Comparison of ENCODE assay signal across 8 cellular contexts in the genomic region with DNA sequence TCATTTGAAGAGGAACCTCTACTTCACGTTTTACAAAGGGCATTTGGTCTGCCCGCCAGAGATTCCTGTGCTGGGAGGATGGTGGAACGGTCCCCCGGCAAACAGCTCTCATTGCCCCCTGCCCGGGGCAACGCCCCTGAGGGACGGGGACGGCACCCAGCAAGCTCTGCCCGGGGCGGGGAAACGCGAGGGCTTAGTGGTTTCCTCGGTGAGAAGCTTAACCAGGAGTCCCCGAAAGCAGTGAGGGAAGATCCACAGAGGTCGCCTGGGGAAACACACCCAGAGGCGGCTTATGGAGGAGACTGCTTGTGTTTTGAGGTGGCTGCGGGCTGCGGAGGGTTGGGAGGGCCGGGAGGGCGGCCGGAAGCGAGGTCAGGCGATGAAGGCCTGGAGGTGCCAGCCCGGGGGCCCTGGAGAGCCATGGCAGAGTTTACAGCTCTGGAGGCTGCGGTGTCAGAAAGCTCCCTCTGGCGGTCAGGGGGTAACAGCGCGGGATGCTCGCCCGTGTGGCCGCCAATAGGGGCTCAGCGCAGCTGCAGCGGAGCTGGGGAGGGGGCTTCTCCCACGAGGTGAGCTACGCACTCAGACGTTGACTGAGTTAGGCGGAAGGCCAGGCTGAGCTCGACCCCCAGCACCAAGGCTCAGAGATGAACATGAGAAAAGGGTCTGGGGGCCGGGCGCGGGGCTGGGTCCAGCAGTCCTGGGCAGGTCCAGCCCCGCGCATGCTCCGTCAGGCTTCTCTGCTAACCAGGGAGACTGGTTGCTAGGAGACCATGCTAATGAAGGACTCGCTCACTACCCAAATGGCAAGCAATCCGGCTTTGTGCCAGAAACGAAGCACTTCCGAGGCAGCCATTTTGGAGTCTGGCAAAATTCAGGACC. TPM values are rescaled to one million over a fixed set of nuclear protein-coding genes. Genes with fewer than 3 reads are reported as not detected.
DNase-seq lines count a peak whose midpoint lies in the region; ATAC-seq and TF ChIP-seq lines count a peak whose summit lies in the region.

No MANE protein-coding gene starts in this region.

- 6% methylated on average over 15 of the region's 48 CpGs; no CpG with 5 or more reads in 1 of the 2 experiments for WGBS in IMR-90 (ENCODE audit: extremely low coverage in 2 of 2, insufficient read length in 1 of 2), 2 experiments

- H2BK5ac ChIP-seq in IMR-90 (ENCODE audit: low read depth, low read length, poor library complexity, severe bottlenecking) = peak overlapping the region; percentile 80

- H2AK5ac ChIP-seq in IMR-90 (ENCODE audit: low read depth, low read length) = peak overlapping the region; percentile 21; the same call in 1 of the 2 replicates

- H3K14ac ChIP-seq in IMR-90 (replicated peaks; ENCODE audit: low read depth, low read length) = peak overlapping the region; percentile 79

- peak; percentile 98 for DNase-seq in DMS53 (lab: John Stamatoyannopoulos, UW)
- peak; percentile 84 for DNase-seq in IMR-90
- DNase-seq in OCI-LY7 (ENCODE audit: low spot score) = peak; percentile 99
- DNase-seq in activated T-cell treated with anti-CD3 and anti-CD28 coated beads for 4 hours = peak; percentile 86
- no peak for DNase-seq in epithelial cell of prostate (ENCODE audit: low read depth, low spot score)
- peak; percentile 95 to 99 (median 98) for DNase-seq in mucosa of descending colon
- DNase-seq in stimulated activated CD8-positive, alpha-beta memory T cell treated with anti-CD3 and anti-CD28 coated beads, Interleukin-4, amount 100 ng/mL, for 1 hour (ENCODE audit: low read depth in 2 of 2, low spot score in 1 of 2) = peak; percentile 76 to 89

- peak overlapping the region; percentile 64 for H3K18ac ChIP-seq in IMR-90 (ENCODE audit: low read depth, low read length)

- H2BK120ac ChIP-seq in IMR-90 (ENCODE audit: low read depth, low read length) = peak overlapping the region; percentile 91

- H2AK9ac ChIP-seq in IMR-90 (replicated peaks; ENCODE audit: low read depth, low read length, poor library complexity) = peak overlapping the region; percentile 94

- ATAC-seq in GM21529 (IDR thresholded peaks at IDR 0.05; ENCODE audit: unreplicated experiment) (peak; percentile 59), IMR-90 (ENCODE audit: low read depth) (peak; percentile 82), mucosa of descending colon (peak; percentile 77)

- peak overlapping the region; percentile 65 for H3K4me3 ChIP-seq in IMR-90 (ENCODE audit: insufficient read depth, low read depth, low read length)
- H3K4me3 ChIP-seq in OCI-LY7 (ENCODE audit: low read depth, low read length, poor library complexity, severe bottlenecking) = peak overlapping the region; percentile 83
- peak overlapping the region; percentile 88 for H3K4me3 ChIP-seq in mucosa of descending colon

- H3K4me1 ChIP-seq in IMR-90 (ENCODE audit: control insufficient read depth, insufficient read depth, low read length) = peaks cover 12% of the 10 kb centered on the region
- peaks cover 36% of the 10 kb centered on the region for H3K4me1 ChIP-seq in OCI-LY7 (ENCODE audit: insufficient read depth, low read length, poor library complexity, severe bottlenecking)
- H3K4me1 ChIP-seq in mucosa of descending colon (ENCODE audit: low read depth) = peaks cover 33% of the 10 kb centered on the region

- H3K27ac ChIP-seq in IMR-90 (ENCODE audit: insufficient read depth, low read length) = peak overlapping the region; percentile 80
- H3K27ac ChIP-seq in OCI-LY7 (ENCODE audit: low read depth, low read length, poor library complexity, severe bottlenecking) = peak overlapping the region; percentile 54
- H3K27ac ChIP-seq in epithelial cell of prostate = peak overlapping the region; percentile 90

- H3K9ac ChIP-seq in IMR-90 (ENCODE audit: low read depth, low read length) = peak overlapping the region; percentile 65

- peaks cover 6% of the 10 kb centered on the region; the same call in 1 of the 2 replicates for H3K79me2 ChIP-seq in OCI-LY7 (ENCODE audit: insufficient read depth, low read depth, low read length)

- H4K5ac ChIP-seq in IMR-90 (ENCODE audit: low read depth, low read length) = peak overlapping the region; percentile 89

- H2AFZ ChIP-seq in IMR-90 (replicated peaks; ENCODE audit: low read length, poor library complexity) = peak overlapping the region; percentile 99
- peak overlapping the region; percentile 95 for H2AFZ ChIP-seq in OCI-LY7 (ENCODE audit: low read length)

- in situ Hi-C loops in IMR-90 (cut with MboI; ENCODE audit: low sequenced_read_pairs) = no loop called here

- H4K91ac ChIP-seq in IMR-90 (ENCODE audit: insufficient read depth, low read depth, low read length) = peak overlapping the region; percentile 74

- H3K36me3 ChIP-seq in IMR-90 (ENCODE audit: control insufficient read depth, insufficient read depth, low read length) (no peaks in the 10 kb centered on the region; the same call in 1 of the 2 replicates), OCI-LY7 (ENCODE audit: insufficient read depth, low read length) (no peaks in the 10 kb centered on the region; the same call in 1 of the 2 replicates), mucosa of descending colon (ENCODE audit: low read depth) (no peaks in the 10 kb centered on the region)

- peak overlapping the region; percentile 92 for H3K56ac ChIP-seq in IMR-90 (ENCODE audit: extremely low read depth, insufficient read depth, low read length)

- peaks cover 0 to 24% of the 10 kb centered on the region in 2 experiments; a peak in 2 of 4 replicates for H3K79me1 ChIP-seq in IMR-90 (ENCODE audit: low read depth in 1 of 2, low read length in 2 of 2)

- intact Hi-C loops in IMR-90 (cut with micrococcal nuclease) (loop anchor here (5.0 kb wide), 1 partner anchor 124 kb away; no protein-coding TSS in a partner anchor), OCI-LY7 (cut with micrococcal nuclease; ENCODE audit: unreplicated experiment) (loop anchor here (2.0 kb wide), 2 partner anchors 18 to 64 kb away; no protein-coding TSS in a partner anchor), mucosa of descending colon (cut with DNase I, micrococcal nuclease) (no loop called here)

- TF ChIP-seq POLR2A in IMR-90 (IDR thresholded peaks at IDR 0.05; ENCODE audit: low read depth, low read length) = no peak

- H3K9me2 ChIP-seq in OCI-LY7 (ENCODE audit: insufficient read depth, low read length) = no peaks in the 10 kb centered on the region

- H4K8ac ChIP-seq in IMR-90 (ENCODE audit: low read depth in 2 of 2, low read length in 2 of 2) = peak overlapping the region; percentile 18 to 96

- dilution Hi-C loops in IMR-90 (cut with HindIII; ENCODE audit: low sequenced_read_pairs, unreplicated experiment) = no loop called here

- no peak overlapping the region; the same call in 2 of the 3 replicates for H2BK15ac ChIP-seq in IMR-90 (ENCODE audit: low read depth, low read length)

- no peaks in the 10 kb centered on the region for H3K27me3 ChIP-seq in IMR-90 (ENCODE audit: control insufficient read depth, insufficient read depth, low read length)

- H3K4me2 ChIP-seq in IMR-90 (ENCODE audit: low read depth, low read length) (peak overlapping the region; percentile 65), OCI-LY7 (ENCODE audit: low read length) (peak overlapping the region; percentile 98)

- TF ChIP-seq RAD21 in IMR-90 (IDR thresholded peaks at IDR 0.05; ENCODE audit: low read length) = peak; percentile 68

- POLR2A ChIA-PET in IMR-90 (lab: Charles Lee; ENCODE audit: unreplicated experiment) = interaction anchor here (0.6 kb wide), 1 partner anchor 20 kb away, joined by 3 read pairs; no protein-coding TSS in a partner anchor
- POLR2A ChIA-PET in OCI-LY7 (lab: Charles Lee) = interaction anchor here (0.6 to 0.9 kb wide), 4 partner anchors 16 to 85 kb away, joined by 3 to 6 read pairs (median 3); partner anchors contain the start of gene CDC34

- peak overlapping the region; percentile 82 for H3K4ac ChIP-seq in IMR-90 (ENCODE audit: low read depth, low read length)

- H4K20me1 ChIP-seq in IMR-90 (ENCODE audit: insufficient read depth, low read length) = no peaks in the 10 kb centered on the region
- H4K20me1 ChIP-seq in OCI-LY7 (ENCODE audit: insufficient read depth, low read length) = no peaks in the 10 kb centered on the region

- peaks cover 3% of the 10 kb centered on the region; the same call in 1 of the 2 replicates for H3K9me1 ChIP-seq in IMR-90 (ENCODE audit: insufficient read depth, low read length)

- H3K23ac ChIP-seq in IMR-90 (ENCODE audit: low read depth, low read length) = peak overlapping the region; percentile 88; the same call in 1 of the 2 replicates

- TF ChIP-seq CTCF in IMR-90 (conservative IDR thresholded peaks at IDR 0.05; ENCODE audit: low read depth, low read length) (peak; percentile 99), OCI-LY7 (conservative IDR thresholded peaks at IDR 0.05; ENCODE audit: low read length) (peak; percentile 87), mucosa of descending colon (IDR thresholded peaks at IDR 0.05) (peak; percentile 98)

- BruUV-seq in IMR-90 (replicated peaks; lab: Mats Ljungman, UMichigan) (no TSS peak), OCI-LY7 (replicated peaks; lab: Mats Ljungman, UMichigan) (no TSS peak)

- H3K9me3 ChIP-seq in IMR-90 (ENCODE audit: control insufficient read depth, insufficient read depth, low read length) (no peaks in the 10 kb centered on the region), OCI-LY7 (ENCODE audit: low read length) (no peaks in the 10 kb centered on the region), mucosa of descending colon (no peaks in the 10 kb centered on the region)

- CTCF ChIA-PET in IMR-90 (lab: Yijun Ruan, JAX) = interaction anchor here (1.0 to 1.6 kb wide), 3 partner anchors 11 to 20 kb away, joined by 3 to 8 read pairs (median 7); no protein-coding TSS in a partner anchor
- CTCF ChIA-PET in OCI-LY7 (lab: Charles Lee; ENCODE audit: unreplicated experiment) = interaction anchor here (1.0 kb wide), 2 partner anchors 15 to 136 kb away, joined by 3 read pairs; no protein-coding TSS in a partner anchor

- peak overlapping the region; percentile 55 for H2BK20ac ChIP-seq in IMR-90 (ENCODE audit: low read depth, low read length)

RNA-seq across cellular contexts. Expression of gene TPGS1, which starts 0.7 kb away (rescaled TPM):
- 2.7 and 4.2 TPM in 2 replicates for total RNA-seq in IMR-90 (2012; rRNA removed)
- 6.3 and 13.9 TPM in 2 replicates for polyA plus RNA-seq in IMR-90 (2012; rRNA removed)
- 13.7 and 31.3 TPM in 2 replicates for polyA plus RNA-seq in IMR-90 (2012; cell fraction: cytosol; rRNA removed)
- polyA plus RNA-seq in IMR-90 (2012; cell fraction: nucleus; rRNA removed; ENCODE audit: low replicate concordance) = 5.7 and 24.7 TPM in 2 replicates
- 17.2 and 25.6 TPM in 2 replicates for total RNA-seq in OCI-LY7 (2014; rRNA removed; shearing (Covaris generic))
- 20.8 and 24.4 TPM in 2 replicates for total RNA-seq in OCI-LY7 (2022)
- 10 to 100 TPM; 15.5 to 20.6 (median 16.0) TPM for total RNA-seq in mucosa of descending colon

RNA-seq across cellular contexts. Expression of gene MADCAM1, which starts 10.4 kb away (rescaled TPM):
- total RNA-seq in IMR-90 (2012; rRNA removed) (not detected in 2 replicates), OCI-LY7 (2022) (2.0 TPM in 2 replicates), mucosa of descending colon (1 to 10 TPM; 2.3 to 4.3 (median 4.1) TPM)
- 0.24 and 0.26 TPM in 2 replicates for polyA plus RNA-seq in IMR-90 (2012; rRNA removed)
- polyA plus RNA-seq in IMR-90 (2012; cell fraction: cytosol; rRNA removed) = 0.35 TPM in 1 of 2 replicates, not detected in the other
- polyA plus RNA-seq in IMR-90 (2012; cell fraction: nucleus; rRNA removed; ENCODE audit: low replicate concordance) = 1.1 and 2.5 TPM in 2 replicates
- 0.26 and 0.69 TPM in 2 replicates for total RNA-seq in OCI-LY7 (2014; rRNA removed; shearing (Covaris generic))

RNA-seq across cellular contexts. Expression of gene CDC34, which starts 24.9 kb away (rescaled TPM):
- total RNA-seq in IMR-90 (2012; rRNA removed) = 35.7 and 39.2 TPM in 2 replicates
- 68.9 and 80.8 TPM in 2 replicates for polyA plus RNA-seq in IMR-90 (2012; rRNA removed)
- 94.6 and 103 TPM in 2 replicates for polyA plus RNA-seq in IMR-90 (2012; cell fraction: cytosol; rRNA removed)
- 46.7 and 97.7 TPM in 2 replicates for polyA plus RNA-seq in IMR-90 (2012; cell fraction: nucleus; rRNA removed; ENCODE audit: low replicate concordance)
- total RNA-seq in OCI-LY7 (2014; rRNA removed; shearing (Covaris generic)) = 65.2 and 77.2 TPM in 2 replicates
- 58.0 and 58.2 TPM in 2 replicates for total RNA-seq in OCI-LY7 (2022)
- 10 to 100 TPM; 64.6 to 78.0 (median 71.2) TPM for total RNA-seq in mucosa of descending colon

RNA-seq across cellular contexts. Expression of gene GZMM, which starts 37.2 kb away (rescaled TPM):
- total RNA-seq in IMR-90 (2012; rRNA removed) (not detected in 2 replicates), OCI-LY7 (2022) (not detected in 2 replicates), mucosa of descending colon (1 to 10 TPM in 2 of 3 donors, under 1 TPM in 1; 0.76 to 1.4 (median 1.4) TPM)
- polyA plus RNA-seq in IMR-90 (2012; rRNA removed) = 0.11 and 0.24 TPM in 2 replicates
- polyA plus RNA-seq in IMR-90 (2012; cell fraction: cytosol; rRNA removed) = 0.23 and 0.81 TPM in 2 replicates
- polyA plus RNA-seq in IMR-90 (2012; cell fraction: nucleus; rRNA removed; ENCODE audit: low replicate concordance) = 0.11 and 0.50 TPM in 2 replicates
- total RNA-seq in OCI-LY7 (2014; rRNA removed; shearing (Covaris generic)) = not detected in 2 replicates

RNA-seq across cellular contexts. Expression of gene SHC2, which starts 45.8 kb away (rescaled TPM):
- under 0.01 TPM in 1 of 2 replicates, not detected in the other for total RNA-seq in IMR-90 (2012; rRNA removed)
- polyA plus RNA-seq in IMR-90 (2012; rRNA removed) = 0.68 and 0.72 TPM in 2 replicates
- polyA plus RNA-seq in IMR-90 (2012; cell fraction: cytosol; rRNA removed) = 0.14 and 0.65 TPM in 2 replicates
- 5.9 and 6.9 TPM in 2 replicates for polyA plus RNA-seq in IMR-90 (2012; cell fraction: nucleus; rRNA removed; ENCODE audit: low replicate concordance)
- total RNA-seq in OCI-LY7 (2014; rRNA removed; shearing (Covaris generic)) = 0.28 TPM in 1 of 2 replicates, not detected in the other
- 0.48 and 0.65 TPM in 2 replicates for total RNA-seq in OCI-LY7 (2022)
- total RNA-seq in mucosa of descending colon = 10 to 100 TPM in 1 of 3 donors, 1 to 10 TPM in 2; 5.3 to 39.3 (median 6.0) TPM

Comparison
In these comparisons a context has a peak if more than half of its experiments do, and no peak if none do; other contexts are left out.
1. intact Hi-C loops: an anchor here in IMR-90 (5.0 kb wide) and OCI-LY7 (2.0 kb wide); none called in mucosa of descending colon.